10 cellular contexts compared by ENCODE assay signal in genomic region chrX:47662144-47662657, GRCh38. TPM values are rescaled to one million over a fixed set of nuclear protein-coding genes. Genes with fewer than 3 reads are reported as not detected.
DNase-seq lines count a peak whose midpoint lies in the region; ATAC-seq and TF ChIP-seq lines count a peak whose summit lies in the region.
"Had no signal": no experiment of that assay in that cellular context is flagged by ENCODE, and none has a peak within 500 bp of the region (broad histone marks: within the 10 kb centered on the region; RNA-seq: fewer than 3 reads in every experiment).

No MANE protein-coding gene starts in this region.

- peaks cover 6% of the 10 kb centered on the region for H3K27me3 Mint-ChIP-seq in activated T-cell treated with anti-CD3 and anti-CD28 coated beads, Interleukin-2, amount 50 U/mL, for 72 hours (ENCODE audit: low read depth)

- H3K27ac Mint-ChIP-seq in activated T-cell treated with anti-CD3 and anti-CD28 coated beads, Interleukin-2, amount 50 U/mL, for 72 hours: peak overlapping the region; percentile 82

- peaks cover 54% of the 10 kb centered on the region for H3K4me1 Mint-ChIP-seq in activated T-cell treated with anti-CD3 and anti-CD28 coated beads, Interleukin-2, amount 50 U/mL, for 72 hours (ENCODE audit: low read depth)

- H3K4me3 Mint-ChIP-seq in activated T-cell treated with anti-CD3 and anti-CD28 coated beads, Interleukin-2, amount 50 U/mL, for 72 hours: peak overlapping the region; percentile 47 to 66

- POLR2A ChIA-PET in AG04450 (lab: Yijun Ruan, JAX): interaction anchor here (0.6 to 1.5 kb wide), 2 partner anchors 11 to 911 kb away, joined by 3 to 9 read pairs; partner anchors contain the start of gene ELK1

- H3K9me3 Mint-ChIP-seq in activated T-cell treated with anti-CD3 and anti-CD28 coated beads, Interleukin-2, amount 50 U/mL, for 72 hours: peaks cover 0 to 2% of the 10 kb centered on the region in 2 donors

- CTCF ChIA-PET in AG04450 (lab: Charles Lee): interaction anchor here (0.7 to 1.5 kb wide), 2 partner anchors 365 to 784 kb away, joined by 3 read pairs; no protein-coding TSS in a partner anchor

- peak; percentile 34 to 38 for ATAC-seq in activated T-cell treated with anti-CD3 and anti-CD28 coated beads, Interleukin-2, amount 50 U/mL, for 72 hours (replicated peaks in 1 of 2)
- no peak for ATAC-seq in esophagus mucosa
- ATAC-seq in GM21737 (IDR thresholded peaks at IDR 0.05; ENCODE audit: unreplicated experiment): no peak

- H3K4me3 ChIP-seq in AG04450 (ENCODE audit: low read depth, low read length): no peak overlapping the region
- H3K4me3 ChIP-seq: skin epidermis had no signal

- no peaks in the 10 kb centered on the region for H3K27me3 ChIP-seq in AG04450 (ENCODE audit: control insufficient read depth, insufficient read depth, low read length)

- TF ChIP-seq CTCF in AG04450 (IDR thresholded peaks at IDR 0.05; ENCODE audit: low read depth, low read length): no peak

- H3K27ac ChIP-seq in AG04450 (ENCODE audit: low read depth, low read length): peak overlapping the region; percentile 81

- DNase-seq in AG04450 (ENCODE audit: low read depth, low spot score): peak; percentile 58
- DNase-seq in HUDEP-2 (lab: John Stamatoyannopoulos, UW; ENCODE audit: unreplicated experiment in 76 of 76): peak in 50 of 76 experiments; percentile 1 to 67 (median 18)
- DNase-seq in activated T-cell treated with anti-CD3 and anti-CD28 coated beads, Interleukin-2, amount 50 U/mL, for 72 hours: peak; percentile 53 to 72
- DNase-seq in kidney glomerular epithelial cell (lab: John Stamatoyannopoulos, UW): peak; percentile 71
- DNase-seq in NCI-H82 (lab: John Stamatoyannopoulos, UW): no peak
- DNase-seq in dermis blood vessel endothelial cell: no peak
- DNase-seq: NCI-H1930 had no signal

- no peaks in the 10 kb centered on the region for H3K9me3 ChIP-seq in AG04450 (ENCODE audit: control insufficient read depth, insufficient read depth, low read length)

- peaks cover 4 to 6% of the 10 kb centered on the region in 2 donors for H3K36me3 Mint-ChIP-seq in activated T-cell treated with anti-CD3 and anti-CD28 coated beads, Interleukin-2, amount 50 U/mL, for 72 hours (ENCODE audit: insufficient read depth in 2 of 2)

RNA-seq across cellular contexts. Expression of gene UXT, which starts 3.2 kb away (rescaled TPM):
- polyA plus RNA-seq in AG04450 (2011; rRNA removed): 81.7 and 96.1 TPM in 2 replicates
- 24.7 and 33.9 TPM in 2 replicates for polyA minus RNA-seq in AG04450 (2011; rRNA and poly(A)+ RNA removed)
- total RNA-seq in activated T-cell treated with anti-CD3 and anti-CD28 coated beads, Interleukin-2, amount 50 U/mL, for 72 hours: 100 to 1,000 TPM; 173 to 205 TPM
- total RNA-seq in dermis blood vessel endothelial cell (58.9 and 95.6 TPM in 2 replicates), esophagus mucosa (67.5 TPM)

RNA-seq across cellular contexts. Expression of gene ELK1, which starts 11.8 kb away (rescaled TPM):
- polyA plus RNA-seq in AG04450 (2011; rRNA removed): 22.4 and 24.1 TPM in 2 replicates
- 32.2 and 36.9 TPM in 2 replicates for polyA minus RNA-seq in AG04450 (2011; rRNA and poly(A)+ RNA removed)
- 10 to 100 TPM; 82.7 to 84.9 TPM for total RNA-seq in activated T-cell treated with anti-CD3 and anti-CD28 coated beads, Interleukin-2, amount 50 U/mL, for 72 hours
- total RNA-seq in dermis blood vessel endothelial cell (13.4 and 17.6 TPM in 2 replicates), esophagus mucosa (17.5 TPM)

RNA-seq across cellular contexts. Expression of gene CFP, which starts 32.5 kb away (rescaled TPM):
- polyA plus RNA-seq in AG04450 (2011; rRNA removed): 0.02 and 0.05 TPM in 2 replicates
- 0.56 and 0.60 TPM in 2 replicates for polyA minus RNA-seq in AG04450 (2011; rRNA and poly(A)+ RNA removed)
- total RNA-seq in activated T-cell treated with anti-CD3 and anti-CD28 coated beads, Interleukin-2, amount 50 U/mL, for 72 hours: 1 to 10 TPM; 6.4 to 9.5 TPM
- total RNA-seq in dermis blood vessel endothelial cell (0.19 and 0.85 TPM in 2 replicates), esophagus mucosa (0.48 TPM)

RNA-seq across cellular contexts. Expression of gene SYN1, which starts 42.5 kb away (rescaled TPM):
- 0.24 and 0.37 TPM in 2 replicates for polyA plus RNA-seq in AG04450 (2011; rRNA removed)
- polyA minus RNA-seq in AG04450 (2011; rRNA and poly(A)+ RNA removed): 0.51 and 1.2 TPM in 2 replicates
- 1 to 10 TPM in 1 of 2 donors, under 1 TPM in 1; 0.67 to 2.0 TPM for total RNA-seq in activated T-cell treated with anti-CD3 and anti-CD28 coated beads, Interleukin-2, amount 50 U/mL, for 72 hours
- total RNA-seq in dermis blood vessel endothelial cell (0.05 TPM in 1 of 2 replicates, not detected in the other), esophagus mucosa (0.16 TPM)

Comparison
In these comparisons a context has a peak if more than half of its experiments do, and no peak if none do; other contexts are left out.
1. DNase-seq: peak in AG04450 (single experiment), HUDEP-2 (50 of 76), activated T-cell treated with anti-CD3 and anti-CD28 coated beads, Interleukin-2, amount 50 U/mL, for 72 hours (2 of 2) and kidney glomerular epithelial cell (single experiment); none in NCI-H82 (single experiment) and dermis blood vessel endothelial cell (single experiment).
2. ATAC-seq: peak in activated T-cell treated with anti-CD3 and anti-CD28 coated beads, Interleukin-2, amount 50 U/mL, for 72 hours (2 of 2); none in esophagus mucosa (single experiment) and GM21737 (single experiment).